ENCODE assay signal across 8 cellular contexts in the genomic region with DNA sequence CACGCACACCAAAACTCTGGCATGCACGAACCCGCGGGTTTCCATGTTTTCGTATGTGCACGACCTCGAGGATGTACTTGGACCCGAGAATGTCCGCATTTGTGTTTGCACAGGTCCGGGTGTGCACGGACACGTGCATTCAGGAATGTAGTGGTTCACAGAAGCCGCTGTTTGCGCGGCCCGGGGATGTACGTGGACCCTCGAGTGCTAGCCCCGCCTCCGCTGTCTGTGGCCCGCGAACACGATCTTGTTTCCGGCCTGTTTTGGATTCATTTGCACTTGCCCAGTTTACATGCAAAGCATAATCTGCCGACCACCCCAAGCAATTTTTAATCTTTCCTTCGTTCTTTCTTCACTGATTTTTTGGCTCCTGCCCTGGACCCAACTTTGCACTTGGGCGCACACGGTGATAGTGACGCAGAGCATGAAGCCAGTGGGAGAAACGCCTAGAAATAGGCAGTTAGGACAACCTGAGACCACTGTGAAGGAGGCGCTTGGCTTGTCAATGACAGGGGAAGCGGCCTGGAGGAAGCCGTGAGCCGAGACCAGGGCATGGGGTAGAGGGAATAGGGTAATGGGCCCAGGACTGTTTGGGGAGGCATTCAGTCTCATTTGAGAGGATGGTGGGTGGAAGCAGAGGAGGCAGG. TPM values are rescaled to one million over a fixed set of nuclear protein-coding genes. Genes with fewer than 3 reads are reported as not detected.
DNase-seq lines count a peak whose midpoint lies in the region; ATAC-seq, FAIRE-seq and TF ChIP-seq lines count a peak whose summit lies in the region.

No MANE protein-coding gene starts in this region.

- H3K4me1 ChIP-seq in CD8-positive, alpha-beta T cell (ENCODE audit: insufficient read depth, low read length), result peaks cover 16% of the 10 kb centered on the region
- H3K4me1 ChIP-seq in NT2/D1 (ENCODE audit: insufficient read depth, insufficient read length) (peaks cover 31% of the 10 kb centered on the region), pancreas (peaks cover 0 to 20% (median 15%) of the 10 kb centered on the region in 3 donors)

- H3K36me3 Mint-ChIP-seq in CD8-positive, alpha-beta T cell, result no peaks in the 10 kb centered on the region

- CTCF ChIA-PET in CD8-positive, alpha-beta T cell (lab: Charles Lee), result interaction anchor here (0.9 to 7.6 kb wide), 5 partner anchors 12 to 180 kb away, joined by 3 to 70 read pairs (median 10); no protein-coding TSS in a partner anchor

- H3K4me3 Mint-ChIP-seq in CD8-positive, alpha-beta T cell, result peak overlapping the region; percentile 77

- no peak for ATAC-seq in CD8-positive, alpha-beta T cell
- ATAC-seq in pancreas (no peak), GM21528 (IDR thresholded peaks at IDR 0.05; ENCODE audit: low FRiP score, unreplicated experiment) (no peak)

- peaks cover 14% of the 10 kb centered on the region for H3K4me1 Mint-ChIP-seq in CD8-positive, alpha-beta T cell (ENCODE audit: low read depth)

- no peaks in the 10 kb centered on the region for H3K27me3 Mint-ChIP-seq in CD8-positive, alpha-beta T cell (ENCODE audit: low read depth)

- H3K27ac ChIP-seq in CD8-positive, alpha-beta T cell (ENCODE audit: low read depth, low read length), result peak overlapping the region; percentile 87
- peak overlapping the region; percentile 51 to 97 (median 85) for H3K27ac ChIP-seq in pancreas

- WGBS in pancreas, 2 donors, result 82 to 86% methylated on average over 34 of the region's 34 CpGs

- no peaks in the 10 kb centered on the region for H3K36me3 ChIP-seq in CD8-positive, alpha-beta T cell (ENCODE audit: insufficient read depth, low read length)
- H3K36me3 ChIP-seq in NT2/D1 (ENCODE audit: insufficient read depth, insufficient read length, low read length) (no peaks in the 10 kb centered on the region), pancreas (no peaks in the 10 kb centered on the region)

- H3K9me3 Mint-ChIP-seq in CD8-positive, alpha-beta T cell, result peaks cover 2% of the 10 kb centered on the region

- intact Hi-C loops in CD8-positive, alpha-beta T cell (cut with DNase I, micrococcal nuclease), result loop anchor here (1.0 to 5.0 kb wide), 9 partner anchors 14 to 199 kb away; partner anchors contain the start of genes NCL (in 1 of the 2) and PDE6D (in 1 of the 2)
- intact Hi-C loops in pancreas (cut with DNase I), result no loop called here

- no peak for TF ChIP-seq CTCF in CD8-positive, alpha-beta T cell (IDR thresholded peaks at IDR 0.05)
- TF ChIP-seq CTCF in epithelial cell of esophagus (IDR thresholded peaks at IDR 0.05; ENCODE audit: insufficient read depth, low read depth, low read length, missing control alignments) (no peak), pancreas (IDR thresholded peaks at IDR 0.05) (no peak)

- peak overlapping the region; percentile 82 for H3K4me3 ChIP-seq in CD8-positive, alpha-beta T cell (ENCODE audit: low read depth, low read length)
- H3K4me3 ChIP-seq in NT2/D1 (ENCODE audit: insufficient read length, low read depth), result peak overlapping the region; percentile 54
- H3K4me3 ChIP-seq in epithelial cell of esophagus (ENCODE audit: low read length), result peak overlapping the region; percentile 48
- H3K4me3 ChIP-seq in pancreas, result peak overlapping the region; percentile 24 to 48 (median 28)

- peak overlapping the region; percentile 97 for H3K27ac Mint-ChIP-seq in CD8-positive, alpha-beta T cell

- H3K27me3 ChIP-seq in CD8-positive, alpha-beta T cell (ENCODE audit: insufficient read depth, low read length), result no peaks in the 10 kb centered on the region
- H3K27me3 ChIP-seq in NT2/D1 (ENCODE audit: insufficient read depth, insufficient read length), result no peaks in the 10 kb centered on the region
- no peaks in the 10 kb centered on the region for H3K27me3 ChIP-seq in pancreas

- no peaks in the 10 kb centered on the region for H3K9me3 ChIP-seq in CD8-positive, alpha-beta T cell (ENCODE audit: low read length)
- no peaks in the 10 kb centered on the region for H3K9me3 ChIP-seq in NT2/D1 (ENCODE audit: insufficient read depth, low read length)
- no peaks in the 10 kb centered on the region for H3K9me3 ChIP-seq in pancreas

- POLR2A ChIA-PET in CD8-positive, alpha-beta T cell (lab: Charles Lee), result interaction anchor here (0.7 to 5.4 kb wide), 14 partner anchors 10 to 199 kb away, joined by 3 to 129 read pairs (median 5); partner anchors contain the start of genes NCL and PTMA

- H3K9ac ChIP-seq in NT2/D1 (ENCODE audit: insufficient read length, low read depth), result peak overlapping the region; percentile 93

- DNase-seq in CD8-positive, alpha-beta T cell, result no peak
- DNase-seq in NT2/D1 (ENCODE audit: low read depth, low spot score) (no peak), epithelial cell of esophagus (ENCODE audit: low read depth) (no peak), pancreas (peak in 2 of 6 donors; percentile 62 to 69), NCI-H69 (lab: John Stamatoyannopoulos, UW) (no peak), HuH-7.5 (ENCODE audit: low spot score) (no peak), NCI-H2029 treated with DMSO at 0.1 percent for 48 hours (lab: John Stamatoyannopoulos, UW) (no peak)

- FAIRE-seq in pancreas (lab: Jason Lieb, UNC), result no peak

RNA-seq across cellular contexts. Expression of gene PTMA, which starts 45.4 kb away (rescaled TPM):
- 1,000 to 10,000 TPM; 1,661 to 1,675 TPM for total RNA-seq in CD8-positive, alpha-beta T cell
- total RNA-seq in pancreas, result 100 to 1,000 TPM; 319 to 600 (median 503) TPM
- polyA plus RNA-seq in pancreas, result 100 to 1,000 TPM; 627 to 751 TPM

Comparison
In these comparisons a context has a peak if more than half of its experiments do, and no peak if none do; other contexts are left out.
1. H3K4me3 ChIP-seq: peak in every context shown above with its lines; median percentile 82 in CD8-positive, alpha-beta T cell; 54 in NT2/D1; 48 in epithelial cell of esophagus; 28 in pancreas.
2. intact Hi-C loops: an anchor here in CD8-positive, alpha-beta T cell (1.0 to 5.0 kb wide); none called in pancreas.